Comparison of ENCODE assay signal across 1 cellular context in genomic region chr21:36072453-36073167, GRCh38.
TF ChIP-seq lines count a peak whose summit lies in the region.

No MANE protein-coding gene starts in this region.

TF ChIP-seq in IMR-90, 13 proteins besides CTCF, POLR2A, EP300 and RAD21:
- no peak for TF ChIP-seq RFX5 (IDR thresholded peaks at IDR 0.05; ENCODE audit: low read depth, low read length)
- no peak for TF ChIP-seq MAZ (IDR thresholded peaks at IDR 0.05; ENCODE audit: borderline replicate concordance, low read depth, low read length)
- no peak for TF ChIP-seq SMC3 (IDR thresholded peaks at IDR 0.05; ENCODE audit: low read depth, low read length)
- no peak for TF ChIP-seq CEBPB (IDR thresholded peaks at IDR 0.05; ENCODE audit: low read depth, low read length)
- TF ChIP-seq CHD1 (IDR thresholded peaks at IDR 0.05; ENCODE audit: low read depth, low read length), result no peak
- TF ChIP-seq BHLHE40 (IDR thresholded peaks at IDR 0.05; ENCODE audit: low read depth, low read length), result no peak
- no peak for TF ChIP-seq MXI1 (IDR thresholded peaks at IDR 0.05; ENCODE audit: borderline replicate concordance, low read depth, low read length)
- TF ChIP-seq FOS (IDR thresholded peaks at IDR 0.05; ENCODE audit: low read depth, low read length), result no peak
- no peak for TF ChIP-seq NFE2L2 (IDR thresholded peaks at IDR 0.05; ENCODE audit: low read depth, low read length)
- no peak for TF ChIP-seq RCOR1 (IDR thresholded peaks at IDR 0.05; ENCODE audit: insufficient replicate concordance, low read length)
- no peak for TF ChIP-seq USF2 (IDR thresholded peaks at IDR 0.05; ENCODE audit: low read depth, low read length)
- TF ChIP-seq ELK1 (IDR thresholded peaks at IDR 0.05; ENCODE audit: borderline replicate concordance, low read depth, low read length), result no peak
- no peak for TF ChIP-seq MAFK (IDR thresholded peaks at IDR 0.05; ENCODE audit: low read depth, low read length)
